Comparison of ENCODE assay signal across 1 cellular context in genomic region chr16:84117482-84117843, GRCh38.
A peak's percentile ranks its signal among the peaks of the same experiment; 100 is the strongest.
TF ChIP-seq lines count a peak whose summit lies in the region.

No MANE protein-coding gene starts in this region.

TF ChIP-seq in K562, 482 proteins besides CTCF, POLR2A, EP300 and RAD21 (continued from another document and continues in another):
- TF ChIP-seq, protein P1, sequence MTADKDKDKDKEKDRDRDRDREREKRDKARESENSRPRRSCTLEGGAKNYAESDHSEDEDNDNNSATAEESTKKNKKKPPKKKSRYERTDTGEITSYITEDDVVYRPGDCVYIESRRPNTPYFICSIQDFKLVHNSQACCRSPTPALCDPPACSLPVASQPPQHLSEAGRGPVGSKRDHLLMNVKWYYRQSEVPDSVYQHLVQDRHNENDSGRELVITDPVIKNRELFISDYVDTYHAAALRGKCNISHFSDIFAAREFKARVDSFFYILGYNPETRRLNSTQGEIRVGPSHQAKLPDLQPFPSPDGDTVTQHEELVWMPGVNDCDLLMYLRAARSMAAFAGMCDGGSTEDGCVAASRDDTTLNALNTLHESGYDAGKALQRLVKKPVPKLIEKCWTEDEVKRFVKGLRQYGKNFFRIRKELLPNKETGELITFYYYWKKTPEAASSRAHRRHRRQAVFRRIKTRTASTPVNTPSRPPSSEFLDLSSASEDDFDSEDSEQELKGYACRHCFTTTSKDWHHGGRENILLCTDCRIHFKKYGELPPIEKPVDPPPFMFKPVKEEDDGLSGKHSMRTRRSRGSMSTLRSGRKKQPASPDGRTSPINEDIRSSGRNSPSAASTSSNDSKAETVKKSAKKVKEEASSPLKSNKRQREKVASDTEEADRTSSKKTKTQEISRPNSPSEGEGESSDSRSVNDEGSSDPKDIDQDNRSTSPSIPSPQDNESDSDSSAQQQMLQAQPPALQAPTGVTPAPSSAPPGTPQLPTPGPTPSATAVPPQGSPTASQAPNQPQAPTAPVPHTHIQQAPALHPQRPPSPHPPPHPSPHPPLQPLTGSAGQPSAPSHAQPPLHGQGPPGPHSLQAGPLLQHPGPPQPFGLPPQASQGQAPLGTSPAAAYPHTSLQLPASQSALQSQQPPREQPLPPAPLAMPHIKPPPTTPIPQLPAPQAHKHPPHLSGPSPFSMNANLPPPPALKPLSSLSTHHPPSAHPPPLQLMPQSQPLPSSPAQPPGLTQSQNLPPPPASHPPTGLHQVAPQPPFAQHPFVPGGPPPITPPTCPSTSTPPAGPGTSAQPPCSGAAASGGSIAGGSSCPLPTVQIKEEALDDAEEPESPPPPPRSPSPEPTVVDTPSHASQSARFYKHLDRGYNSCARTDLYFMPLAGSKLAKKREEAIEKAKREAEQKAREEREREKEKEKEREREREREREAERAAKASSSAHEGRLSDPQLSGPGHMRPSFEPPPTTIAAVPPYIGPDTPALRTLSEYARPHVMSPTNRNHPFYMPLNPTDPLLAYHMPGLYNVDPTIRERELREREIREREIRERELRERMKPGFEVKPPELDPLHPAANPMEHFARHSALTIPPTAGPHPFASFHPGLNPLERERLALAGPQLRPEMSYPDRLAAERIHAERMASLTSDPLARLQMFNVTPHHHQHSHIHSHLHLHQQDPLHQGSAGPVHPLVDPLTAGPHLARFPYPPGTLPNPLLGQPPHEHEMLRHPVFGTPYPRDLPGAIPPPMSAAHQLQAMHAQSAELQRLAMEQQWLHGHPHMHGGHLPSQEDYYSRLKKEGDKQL (CRISPR knock-in tag; IDR thresholded peaks at IDR 0.05; ENCODE audit: borderline replicate concordance) = 0 out of 2 replicates have a peak, but pooled peaks have one; percentile 4
- no peak for TF ChIP-seq BMI1 (IDR thresholded peaks at IDR 0.05; ENCODE audit: low read length)
- TF ChIP-seq ZNF75A (CRISPR knock-in tag; IDR thresholded peaks at IDR 0.05) = no peak
- TF ChIP-seq FOXK2 (conservative IDR thresholded peaks at IDR 0.05 in 1 of 2, IDR thresholded peaks at IDR 0.05 in 1 of 2; ENCODE audit: low read depth in 2 of 2) = peak in 1 of 2 experiments; percentile 30; a peak in 1 of 4 replicates
- TF ChIP-seq ZNF407 (IDR thresholded peaks at IDR 0.05; ENCODE audit: low read depth) = peak; percentile 89
- TF ChIP-seq MED1 (CRISPR knock-in tag; IDR thresholded peaks at IDR 0.05; ENCODE audit: borderline replicate concordance) = no peak
- no peak for TF ChIP-seq CEBPG (CRISPR knock-in tag; IDR thresholded peaks at IDR 0.05)
- TF ChIP-seq CEBPG (tag; conservative IDR thresholded peaks at IDR 0.05 in 1 of 2, IDR thresholded peaks at IDR 0.05 in 1 of 2) = no peak
- TF ChIP-seq STAT5B (CRISPR knock-in tag; IDR thresholded peaks at IDR 0.05) = no peak
- TF ChIP-seq TRIM28 (IDR thresholded peaks at IDR 0.05) = no peak
- TF ChIP-seq HMG20A (CRISPR knock-in tag; conservative IDR thresholded peaks at IDR 0.05) = no peak
- TF ChIP-seq PHF20 (IDR thresholded peaks at IDR 0.05; ENCODE audit: partially characterized antibody) = no peak
- TF ChIP-seq ZFPM2 (CRISPR knock-in tag; IDR thresholded peaks at IDR 0.05) = no peak
- no peak for TF ChIP-seq STAT5A (IDR thresholded peaks at IDR 0.05; ENCODE audit: borderline replicate concordance, low read length)
- TF ChIP-seq, protein P2, sequence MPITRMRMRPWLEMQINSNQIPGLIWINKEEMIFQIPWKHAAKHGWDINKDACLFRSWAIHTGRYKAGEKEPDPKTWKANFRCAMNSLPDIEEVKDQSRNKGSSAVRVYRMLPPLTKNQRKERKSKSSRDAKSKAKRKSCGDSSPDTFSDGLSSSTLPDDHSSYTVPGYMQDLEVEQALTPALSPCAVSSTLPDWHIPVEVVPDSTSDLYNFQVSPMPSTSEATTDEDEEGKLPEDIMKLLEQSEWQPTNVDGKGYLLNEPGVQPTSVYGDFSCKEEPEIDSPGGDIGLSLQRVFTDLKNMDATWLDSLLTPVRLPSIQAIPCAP (CRISPR knock-in tag; IDR thresholded peaks at IDR 0.05; ENCODE audit: borderline replicate concordance) = no peak
- TF ChIP-seq, protein P3, sequence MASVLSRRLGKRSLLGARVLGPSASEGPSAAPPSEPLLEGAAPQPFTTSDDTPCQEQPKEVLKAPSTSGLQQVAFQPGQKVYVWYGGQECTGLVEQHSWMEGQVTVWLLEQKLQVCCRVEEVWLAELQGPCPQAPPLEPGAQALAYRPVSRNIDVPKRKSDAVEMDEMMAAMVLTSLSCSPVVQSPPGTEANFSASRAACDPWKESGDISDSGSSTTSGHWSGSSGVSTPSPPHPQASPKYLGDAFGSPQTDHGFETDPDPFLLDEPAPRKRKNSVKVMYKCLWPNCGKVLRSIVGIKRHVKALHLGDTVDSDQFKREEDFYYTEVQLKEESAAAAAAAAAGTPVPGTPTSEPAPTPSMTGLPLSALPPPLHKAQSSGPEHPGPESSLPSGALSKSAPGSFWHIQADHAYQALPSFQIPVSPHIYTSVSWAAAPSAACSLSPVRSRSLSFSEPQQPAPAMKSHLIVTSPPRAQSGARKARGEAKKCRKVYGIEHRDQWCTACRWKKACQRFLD (CRISPR knock-in tag; IDR thresholded peaks at IDR 0.05) = 0 out of 2 replicates have a peak, but pooled peaks have one; percentile 6
- 0 out of 2 replicates have a peak, but pooled peaks have one; percentile 2 for TF ChIP-seq ZNF584 (CRISPR knock-in tag; IDR thresholded peaks at IDR 0.05; ENCODE audit: low read depth)
- TF ChIP-seq KAT7 (CRISPR knock-in tag; IDR thresholded peaks at IDR 0.05; ENCODE audit: borderline replicate concordance) = 0 out of 2 replicates have a peak, but pooled peaks have one; percentile 39
- no peak for TF ChIP-seq TFE3 (CRISPR knock-in tag; IDR thresholded peaks at IDR 0.05)
- TF ChIP-seq HLTF (IDR thresholded peaks at IDR 0.05) = no peak
- no peak for TF ChIP-seq ZNF354B (CRISPR knock-in tag; IDR thresholded peaks at IDR 0.05)
- TF ChIP-seq EGR1 (conservative IDR thresholded peaks at IDR 0.05) = 0 out of 2 replicates have a peak, but pooled peaks have one; percentile 27
- no peak for TF ChIP-seq PHB (CRISPR knock-in tag; IDR thresholded peaks at IDR 0.05)
- no peak for TF ChIP-seq NELFE (IDR thresholded peaks at IDR 0.05; ENCODE audit: insufficient read depth, insufficient read length)
- TF ChIP-seq NR4A1 (CRISPR knock-in tag; IDR thresholded peaks at IDR 0.05) = no peak
- 0 out of 2 replicates have a peak, but pooled peaks have one; percentile 13 for TF ChIP-seq NR4A1 (tag; IDR thresholded peaks at IDR 0.05)
- TF ChIP-seq GTF2B (IDR thresholded peaks at IDR 0.05; ENCODE audit: extremely low read depth, insufficient read length) = no peak
- TF ChIP-seq, protein P4, sequence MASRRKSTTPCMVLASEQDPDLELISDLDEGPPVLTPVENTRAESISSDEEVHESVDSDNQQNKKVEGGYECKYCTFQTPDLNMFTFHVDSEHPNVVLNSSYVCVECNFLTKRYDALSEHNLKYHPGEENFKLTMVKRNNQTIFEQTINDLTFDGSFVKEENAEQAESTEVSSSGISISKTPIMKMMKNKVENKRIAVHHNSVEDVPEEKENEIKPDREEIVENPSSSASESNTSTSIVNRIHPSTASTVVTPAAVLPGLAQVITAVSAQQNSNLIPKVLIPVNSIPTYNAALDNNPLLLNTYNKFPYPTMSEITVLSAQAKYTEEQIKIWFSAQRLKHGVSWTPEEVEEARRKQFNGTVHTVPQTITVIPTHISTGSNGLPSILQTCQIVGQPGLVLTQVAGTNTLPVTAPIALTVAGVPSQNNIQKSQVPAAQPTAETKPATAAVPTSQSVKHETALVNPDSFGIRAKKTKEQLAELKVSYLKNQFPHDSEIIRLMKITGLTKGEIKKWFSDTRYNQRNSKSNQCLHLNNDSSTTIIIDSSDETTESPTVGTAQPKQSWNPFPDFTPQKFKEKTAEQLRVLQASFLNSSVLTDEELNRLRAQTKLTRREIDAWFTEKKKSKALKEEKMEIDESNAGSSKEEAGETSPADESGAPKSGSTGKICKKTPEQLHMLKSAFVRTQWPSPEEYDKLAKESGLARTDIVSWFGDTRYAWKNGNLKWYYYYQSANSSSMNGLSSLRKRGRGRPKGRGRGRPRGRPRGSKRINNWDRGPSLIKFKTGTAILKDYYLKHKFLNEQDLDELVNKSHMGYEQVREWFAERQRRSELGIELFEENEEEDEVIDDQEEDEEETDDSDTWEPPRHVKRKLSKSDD (conservative IDR thresholded peaks at IDR 0.05; ENCODE audit: low read length) = no peak
- TF ChIP-seq ZNF384 (IDR thresholded peaks at IDR 0.05; ENCODE audit: low read depth, low read length) = no peak
- TF ChIP-seq ZNF57 (CRISPR knock-in tag; IDR thresholded peaks at IDR 0.05) = no peak
- TF ChIP-seq NBN (IDR thresholded peaks at IDR 0.05; ENCODE audit: low read depth) = 0 out of 2 replicates have a peak, but pooled peaks have one; percentile 29
- 0 out of 2 replicates have a peak, but pooled peaks have one; percentile 2 for TF ChIP-seq GATAD2A (IDR thresholded peaks at IDR 0.05)
- TF ChIP-seq, protein P5, sequence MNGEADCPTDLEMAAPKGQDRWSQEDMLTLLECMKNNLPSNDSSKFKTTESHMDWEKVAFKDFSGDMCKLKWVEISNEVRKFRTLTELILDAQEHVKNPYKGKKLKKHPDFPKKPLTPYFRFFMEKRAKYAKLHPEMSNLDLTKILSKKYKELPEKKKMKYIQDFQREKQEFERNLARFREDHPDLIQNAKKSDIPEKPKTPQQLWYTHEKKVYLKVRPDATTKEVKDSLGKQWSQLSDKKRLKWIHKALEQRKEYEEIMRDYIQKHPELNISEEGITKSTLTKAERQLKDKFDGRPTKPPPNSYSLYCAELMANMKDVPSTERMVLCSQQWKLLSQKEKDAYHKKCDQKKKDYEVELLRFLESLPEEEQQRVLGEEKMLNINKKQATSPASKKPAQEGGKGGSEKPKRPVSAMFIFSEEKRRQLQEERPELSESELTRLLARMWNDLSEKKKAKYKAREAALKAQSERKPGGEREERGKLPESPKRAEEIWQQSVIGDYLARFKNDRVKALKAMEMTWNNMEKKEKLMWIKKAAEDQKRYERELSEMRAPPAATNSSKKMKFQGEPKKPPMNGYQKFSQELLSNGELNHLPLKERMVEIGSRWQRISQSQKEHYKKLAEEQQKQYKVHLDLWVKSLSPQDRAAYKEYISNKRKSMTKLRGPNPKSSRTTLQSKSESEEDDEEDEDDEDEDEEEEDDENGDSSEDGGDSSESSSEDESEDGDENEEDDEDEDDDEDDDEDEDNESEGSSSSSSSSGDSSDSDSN (IDR thresholded peaks at IDR 0.05; ENCODE audit: borderline replicate concordance in 1 of 2, low read depth in 2 of 2, low read length in 2 of 2) = no peak; a peak in 1 of 4 replicates
- TF ChIP-seq, protein P6, sequence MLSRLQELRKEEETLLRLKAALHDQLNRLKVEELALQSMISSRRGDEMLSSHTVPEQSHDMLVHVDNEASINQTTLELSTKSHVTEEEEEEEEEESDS (CRISPR knock-in tag; IDR thresholded peaks at IDR 0.05) = no peak
